In the genomic region with DNA sequence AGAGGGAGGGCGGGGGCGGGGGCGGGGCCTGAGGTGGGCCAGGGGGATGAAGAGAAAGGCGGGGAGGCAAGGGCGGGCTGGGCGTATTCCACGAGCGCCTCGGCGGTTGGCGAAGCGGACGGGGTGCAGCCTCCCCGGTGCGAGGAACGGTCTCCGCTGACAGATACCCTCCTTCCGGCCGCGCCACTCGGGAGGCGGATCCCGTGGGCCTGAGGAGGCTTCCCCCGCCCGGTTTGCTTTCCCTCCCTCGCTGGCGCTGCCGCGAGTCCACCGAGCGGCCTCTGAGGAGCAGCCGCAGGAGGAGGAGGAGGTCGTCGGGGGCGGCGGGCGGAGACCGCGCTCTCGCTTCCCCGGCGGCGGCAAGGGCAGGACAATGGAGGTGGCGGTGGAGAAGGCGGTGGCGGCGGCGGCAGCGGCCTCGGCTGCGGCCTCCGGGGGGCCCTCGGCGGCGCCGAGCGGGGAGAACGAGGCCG, we compare ENCODE assay signal across 8 cellular contexts. TPM values are rescaled to one million over a fixed set of nuclear protein-coding genes. Genes with fewer than 3 reads are reported as not detected.
DNase-seq lines count a peak whose midpoint lies in the region; ATAC-seq, FAIRE-seq and TF ChIP-seq lines count a peak whose summit lies in the region.

A gene (plus strand): TSS at position 84 of the 473 bp plus-strand sequence. CDS start 290 bp downstream, at position 374.

- peaks cover 0 to 4% (median 0%) of the 10 kb centered on the region in 8 donors for H3K9me3 Mint-ChIP-seq in CD4-positive, alpha-beta memory T cell
- H3K9me3 Mint-ChIP-seq in memory B cell, result peaks cover 4% of the 10 kb centered on the region

- H3K27me3 ChIP-seq in CD4-positive, alpha-beta memory T cell (ENCODE audit: insufficient read depth, low read length), result no peaks in the 10 kb centered on the region
- H3K27me3 ChIP-seq in colonic mucosa (no peaks in the 10 kb centered on the region), transverse colon (no peaks in the 10 kb centered on the region)

- intact Hi-C loops in CD4-positive, alpha-beta memory T cell (cut with micrococcal nuclease), result loop anchor here (1.0 to 10.0 kb wide), 8 partner anchors 115 to 899 kb away; a partner anchor contains a TSS
- intact Hi-C loops in colonic mucosa (cut with DNase I) (no loop called here), transverse colon (cut with DNase I; ENCODE audit: low total_unique reads) (no loop called here)

- peaks cover 6 to 10% of the 10 kb centered on the region in 2 donors for H3K36me3 Mint-ChIP-seq in CD4-positive, alpha-beta memory T cell
- H3K36me3 Mint-ChIP-seq in memory B cell, result no peaks in the 10 kb centered on the region

- peak; percentile 38 for FAIRE-seq in RCC 7860 (lab: Jason Lieb, UNC)

- H3K27me3 Mint-ChIP-seq in CD4-positive, alpha-beta memory T cell, result peaks cover 0 to 3% of the 10 kb centered on the region in 2 donors
- peaks cover 2% of the 10 kb centered on the region for H3K27me3 Mint-ChIP-seq in memory B cell

- H3K36me3 ChIP-seq in CD4-positive, alpha-beta memory T cell (ENCODE audit: insufficient read depth, low read length), result no peaks in the 10 kb centered on the region
- no peaks in the 10 kb centered on the region for H3K36me3 ChIP-seq in colonic mucosa
- no peaks in the 10 kb centered on the region for H3K36me3 ChIP-seq in transverse colon

- DNase-seq in CD4-positive, alpha-beta memory T cell, result peak in 1 of 5 donors; percentile 97
- peak; percentile 93 for DNase-seq in RCC 7860 (ENCODE audit: low spot score)
- DNase-seq in colonic mucosa, result peak; percentile 96
- peak in 1 of 2 donors; percentile 83 for DNase-seq in memory B cell (ENCODE audit: low spot score in 2 of 2)
- DNase-seq in transverse colon, result no peak
- DNase-seq in globus pallidus (ENCODE audit: low spot score), result no peak

- H3K9ac ChIP-seq in colonic mucosa (ENCODE audit: low read depth in 2 of 2, low read length in 2 of 2), result peak within 1 kb of the TSS; percentile 80 to 86

- no peaks in the 10 kb centered on the region for H3K9me3 ChIP-seq in CD4-positive, alpha-beta memory T cell (ENCODE audit: control insufficient read depth in 1 of 2, low read length in 2 of 2)
- H3K9me3 ChIP-seq in colonic mucosa, result no peaks in the 10 kb centered on the region
- no peaks in the 10 kb centered on the region for H3K9me3 ChIP-seq in transverse colon

- ATAC-seq in HG03175 (IDR thresholded peaks at IDR 0.05; ENCODE audit: unreplicated experiment) (peak; percentile 73), memory B cell (ENCODE audit: low read depth) (no peak)

- POLR2A ChIA-PET in CD4-positive, alpha-beta memory T cell (lab: Charles Lee; ENCODE audit: partially characterized antibody), result interaction anchor here (1.4 to 1.8 kb wide), 2 partner anchors 9 to 292 kb away, joined by 4 to 10 read pairs; no protein-coding TSS in a partner anchor

- peaks cover 18 to 36% (median 26%) of the 10 kb centered on the region in 4 donors for H3K4me1 Mint-ChIP-seq in CD4-positive, alpha-beta memory T cell
- H3K4me1 Mint-ChIP-seq in memory B cell, result peaks cover 12% of the 10 kb centered on the region

- H3K4me1 ChIP-seq in CD4-positive, alpha-beta memory T cell (ENCODE audit: insufficient read depth, low read length), result peaks cover 15% of the 10 kb centered on the region
- H3K4me1 ChIP-seq in colonic mucosa (no peaks in the 10 kb centered on the region), transverse colon (peaks cover 4 to 12% (median 8%) of the 10 kb centered on the region in 4 donors)

- peak; percentile 86 for TF ChIP-seq POLR2A in GM19193 (IDR thresholded peaks at IDR 0.05; ENCODE audit: extremely low read depth, insufficient read depth, insufficient read length)
- TF ChIP-seq POLR2A in transverse colon (IDR thresholded peaks at IDR 0.05), result peak; percentile 95

- TF ChIP-seq CTCF in colonic mucosa (IDR thresholded peaks at IDR 0.05) (no peak), transverse colon (IDR thresholded peaks at IDR 0.05) (no peak)

- CTCF ChIA-PET in CD4-positive, alpha-beta memory T cell (lab: Charles Lee; ENCODE audit: partially characterized antibody), result interaction anchor here (1.0 to 1.4 kb wide), 2 partner anchors 279 to 407 kb away, joined by 3 to 4 read pairs; no protein-coding TSS in a partner anchor

- in situ Hi-C loops in transverse colon (cut with MboI; ENCODE audit: low pct_ligation_motif_present in 1 of 4, low pct_unique_long_range_greater_than_20kb in 1 of 4, low sequenced_read_pairs in 3 of 4), result no loop called here

- peak within 1 kb of the TSS; percentile 73 to 79 for H3K4me3 ChIP-seq in CD4-positive, alpha-beta memory T cell (ENCODE audit: low read length in 2 of 2)
- H3K4me3 ChIP-seq in colonic mucosa (peak within 1 kb of the TSS; percentile 96), transverse colon (peak within 1 kb of the TSS; percentile 55 to 96 (median 78))

- WGBS in transverse colon (ENCODE audit: low coverage in 1 of 2), 2 donors, result 0% methylated on average over 31 of the region's 59 CpGs; no CpG with 5 or more reads in 1 of the 2 donors

- peak within 1 kb of the TSS; percentile 82 for H3K27ac ChIP-seq in CD4-positive, alpha-beta memory T cell (ENCODE audit: low read depth, low read length)
- H3K27ac ChIP-seq in colonic mucosa (peak within 1 kb of the TSS; percentile 98), transverse colon (peak within 1 kb of the TSS; percentile 95 to 99 (median 98))

- peak within 1 kb of the TSS; percentile 79 to 97 (median 93) for H3K27ac Mint-ChIP-seq in CD4-positive, alpha-beta memory T cell
- peak within 1 kb of the TSS; percentile 81 for H3K27ac Mint-ChIP-seq in memory B cell

- TF ChIP-seq EP300 in transverse colon (IDR thresholded peaks at IDR 0.05; ENCODE audit: low read depth), result no peak

- peak within 1 kb of the TSS; percentile 85 to 98 (median 96) for H3K4me3 Mint-ChIP-seq in CD4-positive, alpha-beta memory T cell
- H3K4me3 Mint-ChIP-seq in memory B cell, result peak within 1 kb of the TSS; percentile 85

RNA-seq across cellular contexts. Expression of the gene that starts here (rescaled TPM):
- total RNA-seq in CD4-positive, alpha-beta memory T cell, result 10 to 100 TPM; 15.0 to 15.2 TPM
- polyA plus RNA-seq in CD4-positive, alpha-beta memory T cell, result 1 to 10 TPM; 3.1 to 9.9 TPM
- total RNA-seq in colonic mucosa (10 to 100 TPM; 14.5 to 19.1 TPM), transverse colon (10 to 100 TPM; 12.1 to 26.9 (median 19.6) TPM)

Comparison
In these comparisons a context has a peak if more than half of its experiments do, and no peak if none do; other contexts are left out.
1. DNase-seq: peak in RCC 7860 (single experiment) and colonic mucosa (single experiment); none in transverse colon (single experiment) and globus pallidus (single experiment).
2. Peak in every context shown above with its lines, with median percentiles within 50 percentile points of each other: H3K27ac ChIP-seq and H3K4me3 ChIP-seq.